ENCODE assay signal across 28 cellular contexts in genomic region chr12:45598761-45599160, GRCh38.
"Had no signal": no experiment of that assay in that cellular context is flagged by ENCODE, and none has a peak within 500 bp of the region (broad histone marks: within the 10 kb centered on the region; RNA-seq: fewer than 3 reads in every experiment).

No MANE protein-coding gene starts in this region.

- H3K4me3 ChIP-seq: breast epithelium, right lobe of liver, skin epidermis, upper lobe of left lung had no signal

- H3K9me3 ChIP-seq: neutrophil, right lobe of liver, upper lobe of left lung had no signal

- H3K4me1 Mint-ChIP-seq: activated naive CD4-positive, alpha-beta T cell treated with anti-CD3 and anti-CD28 coated beads, Interleukin-2, amount 10 ng/mL, durations not matched to agents 7 days and 5 days; activated naive CD8-positive, alpha-beta T cell treated with anti-CD3 and anti-CD28 coated beads, Interleukin-2, amount 10 ng/mL, durations not matched to agents 7 days and 5 days; central memory CD8-positive, alpha-beta T cell; naive B cell; stimulated activated effector memory CD8-positive, alpha-beta T cell treated with anti-CD3 and anti-CD28 coated beads, Interleukin-12 subunit alpha, Interleukin-12 subunit beta, amount 100 ng/mL, for 72 hours had no signal

- H3K4me3 Mint-ChIP-seq: activated naive CD4-positive, alpha-beta T cell treated with anti-CD3 and anti-CD28 coated beads, Interleukin-2, amount 10 ng/mL, durations not matched to agents 7 days and 5 days; activated naive CD8-positive, alpha-beta T cell treated with anti-CD3 and anti-CD28 coated beads, Interleukin-2, amount 10 ng/mL, durations not matched to agents 7 days and 5 days; central memory CD8-positive, alpha-beta T cell; dendritic cell treated with granulocyte-macrophage colony-stimulating factor and Interleukin-4, amounts not matched to agents 40 ng/mL and 50 ng/mL, for 4 days; naive B cell; nephron progenitor cell; stimulated activated effector memory CD8-positive, alpha-beta T cell treated with anti-CD3 and anti-CD28 coated beads, Interleukin-12 subunit alpha, Interleukin-12 subunit beta, amount 100 ng/mL, for 72 hours; stimulated activated naive CD8-positive, alpha-beta T cell treated with anti-CD3 and anti-CD28 coated beads, Interleukin-15, Interleukin-2, amounts not matched to agents 100 ng/mL and 50 ng/mL, for 24 hours had no signal

- H3K27me3 ChIP-seq: breast epithelium, neutrophil, right lobe of liver, upper lobe of left lung had no signal

- DNase-seq: activated CD4-positive, alpha-beta T cell treated with anti-CD3 and anti-CD28 coated beads for 48 hours; activated CD4-positive, alpha-beta T cell treated with anti-CD3 and anti-CD28 coated beads, Interleukin-2, amount 50 U/mL, for 48 hours; activated CD8-positive, alpha-beta memory T cell treated with anti-CD3 and anti-CD28 coated beads for 24 hours; activated effector memory CD4-positive, alpha-beta T cell treated with Interleukin-2 at 50 U/mL for 16 hours; activated naive CD4-positive, alpha-beta T cell treated with anti-CD3 and anti-CD28 coated beads, Interleukin-2, amount 10 ng/mL, durations not matched to agents 7 days and 5 days; activated naive CD8-positive, alpha-beta T cell treated with anti-CD3 and anti-CD28 coated beads, Interleukin-2, amount 10 ng/mL, durations not matched to agents 7 days and 5 days; amygdala; glutamatergic neuron; islet precursor cell; left cardiac atrium; left ventricle myocardium superior; naive B cell; nephron progenitor cell; right lobe of liver; stimulated activated CD4-positive, alpha-beta T cell treated with anti-CD3 and anti-CD28 coated beads, Interleukin-12 subunit alpha, Interleukin-12 subunit beta, amount 100 ng/mL, for 4 hours; stimulated activated CD4-positive, alpha-beta T cell treated with anti-CD3 and anti-CD28 coated beads, Interleukin-4, amount 100 ng/mL, for 1 hour; substantia nigra; T-helper 9 cell; upper lobe of left lung had no signal

- H3K27ac Mint-ChIP-seq: activated naive CD4-positive, alpha-beta T cell treated with anti-CD3 and anti-CD28 coated beads, Interleukin-2, amount 10 ng/mL, durations not matched to agents 7 days and 5 days; activated naive CD8-positive, alpha-beta T cell treated with anti-CD3 and anti-CD28 coated beads, Interleukin-2, amount 10 ng/mL, durations not matched to agents 7 days and 5 days; dendritic cell treated with granulocyte-macrophage colony-stimulating factor and Interleukin-4, amounts not matched to agents 40 ng/mL and 50 ng/mL, for 4 days; naive B cell; nephron progenitor cell; stimulated activated effector memory CD8-positive, alpha-beta T cell treated with anti-CD3 and anti-CD28 coated beads, Interleukin-12 subunit alpha, Interleukin-12 subunit beta, amount 100 ng/mL, for 72 hours; stimulated activated naive CD8-positive, alpha-beta T cell treated with anti-CD3 and anti-CD28 coated beads, Interleukin-15, Interleukin-2, amounts not matched to agents 100 ng/mL and 50 ng/mL, for 24 hours had no signal

- H3K36me3 Mint-ChIP-seq: activated naive CD4-positive, alpha-beta T cell treated with anti-CD3 and anti-CD28 coated beads, Interleukin-2, amount 10 ng/mL, durations not matched to agents 7 days and 5 days; stimulated activated effector memory CD8-positive, alpha-beta T cell treated with anti-CD3 and anti-CD28 coated beads, Interleukin-12 subunit alpha, Interleukin-12 subunit beta, amount 100 ng/mL, for 72 hours had no signal

- H3K36me3 ChIP-seq: breast epithelium, neutrophil, right lobe of liver, upper lobe of left lung had no signal

- H3K27ac ChIP-seq: breast epithelium, neutrophil, right lobe of liver, skin epidermis, upper lobe of left lung, VCaP had no signal

- H3K4me1 ChIP-seq: breast epithelium, right lobe of liver, upper lobe of left lung had no signal

- H3K27me3 Mint-ChIP-seq: dendritic cell treated with granulocyte-macrophage colony-stimulating factor and Interleukin-4, amounts not matched to agents 40 ng/mL and 50 ng/mL, for 4 days; stimulated activated naive CD8-positive, alpha-beta T cell treated with anti-CD3 and anti-CD28 coated beads, Interleukin-15, Interleukin-2, amounts not matched to agents 100 ng/mL and 50 ng/mL, for 24 hours had no signal

- ATAC-seq: left cardiac atrium; left ventricle myocardium superior; right lobe of liver; stimulated activated effector memory CD8-positive, alpha-beta T cell treated with anti-CD3 and anti-CD28 coated beads, Interleukin-12 subunit alpha, Interleukin-12 subunit beta, amount 100 ng/mL, for 72 hours had no signal

- H3K9me3 Mint-ChIP-seq: activated naive CD4-positive, alpha-beta T cell treated with anti-CD3 and anti-CD28 coated beads, Interleukin-2, amount 10 ng/mL, durations not matched to agents 7 days and 5 days; central memory CD8-positive, alpha-beta T cell; dendritic cell treated with granulocyte-macrophage colony-stimulating factor and Interleukin-4, amounts not matched to agents 40 ng/mL and 50 ng/mL, for 4 days had no signal

- FAIRE-seq: TTC549 had no signal
